In the genomic region with DNA sequence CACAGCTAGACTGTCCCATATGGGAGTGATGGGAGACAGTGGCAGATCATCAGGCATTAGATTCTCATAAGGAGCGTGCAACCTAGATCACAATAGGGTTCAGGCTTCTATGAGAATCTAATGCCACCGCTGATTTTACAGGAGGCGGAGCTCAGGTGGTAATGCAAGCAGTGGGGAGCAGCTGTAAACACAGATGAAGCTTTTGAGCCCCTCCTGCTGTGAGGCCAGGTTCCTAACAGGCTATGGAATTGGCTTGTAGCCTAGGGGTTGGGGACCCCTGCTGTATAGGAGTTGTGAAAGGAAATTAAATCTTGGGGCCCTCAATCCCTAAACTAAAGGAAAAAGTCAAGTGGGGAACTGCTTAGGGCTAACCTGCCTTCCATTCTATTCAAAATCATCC, we compare ENCODE assay signal across 2 cellular contexts.
TF ChIP-seq lines count a peak whose summit lies in the region.

No MANE protein-coding gene starts in this region.

TF ChIP-seq in HEK293, 187 proteins besides CTCF, POLR2A, EP300 and RAD21:
- TF ChIP-seq ZIC2 (tag by site-specific recombination; IDR thresholded peaks at IDR 0.05) = peak; percentile 69
- TF ChIP-seq MZF1 (tag by site-specific recombination; IDR thresholded peaks at IDR 0.05; ENCODE audit: borderline replicate concordance) = peak; percentile 91; the same call in 1 of the 2 replicates
- peak; percentile 99 for TF ChIP-seq ZNF610 (tag by site-specific recombination; IDR thresholded peaks at IDR 0.05; ENCODE audit: borderline replicate concordance)
- no peak for TF ChIP-seq ZNF585B (tag by site-specific recombination; IDR thresholded peaks at IDR 0.05)
- TF ChIP-seq ZNF449 (tag by site-specific recombination; IDR thresholded peaks at IDR 0.05) = peak; percentile 76
- 0 out of 2 replicates have a peak, but pooled peaks have one; percentile 10 for TF ChIP-seq OSR2 (tag by site-specific recombination; IDR thresholded peaks at IDR 0.05)

TF ChIP-seq in H1, 55 proteins besides CTCF, POLR2A, EP300 and RAD21:
- TF ChIP-seq TEAD4 (IDR thresholded peaks at IDR 0.05; ENCODE audit: low read depth, low read length) = no peak
- 0 out of 2 replicates have a peak, but pooled peaks have one; percentile 57 for TF ChIP-seq TCF12 (IDR thresholded peaks at IDR 0.05; ENCODE audit: low read depth, low read length)
- TF ChIP-seq POLR2AphosphoS5 (IDR thresholded peaks at IDR 0.05; ENCODE audit: low read depth, low read length) = 0 out of 2 replicates have a peak, but pooled peaks have one; percentile 38
